Comparison of ENCODE assay signal across 15 cellular contexts in genomic region chr17:16622540-16623277, GRCh38.
"Had no signal": no experiment of that assay in that cellular context is flagged by ENCODE, and none has a peak within 500 bp of the region (broad histone marks: within the 10 kb centered on the region; RNA-seq: fewer than 3 reads in every experiment).

No MANE protein-coding gene starts in this region.

- H3K4me1 ChIP-seq: colonic mucosa, sigmoid colon, stomach had no signal

- H3K27me3 ChIP-seq: colonic mucosa, hepatocyte, neutrophil, sigmoid colon, stomach had no signal

- H2AFZ ChIP-seq: hepatocyte had no signal

- H3K4me3 ChIP-seq: colonic mucosa, hepatocyte, sigmoid colon, skin epidermis, stomach had no signal

- H3K36me3 ChIP-seq: neutrophil had no signal

- ATAC-seq: left colon; left ventricle myocardium superior; naive thymus-derived CD8-positive, alpha-beta T cell had no signal

- H3K27ac ChIP-seq: colonic mucosa, hepatocyte, neutrophil, sigmoid colon, skin epidermis, stomach had no signal

- DNase-seq: colonic mucosa; dermis blood vessel endothelial cell; foreskin melanocyte; head of caudate nucleus; left colon; left ventricle myocardium superior; naive thymus-derived CD8-positive, alpha-beta T cell; sigmoid colon; stimulated activated CD4-positive, alpha-beta T cell treated with anti-CD3 and anti-CD28 coated beads, Interleukin-12 subunit alpha, Interleukin-12 subunit beta, amount 100 ng/mL, for 4 hours; stimulated activated naive CD4-positive, alpha-beta T cell; stomach; trophoblast cell had no signal

- H3K4me2 ChIP-seq: hepatocyte had no signal

- H3K79me2 ChIP-seq: hepatocyte had no signal
